10 cellular contexts compared by ENCODE assay signal in genomic region chr9:31839273-31839672, GRCh38.
DNase-seq lines count a peak whose midpoint lies in the region; ATAC-seq and TF ChIP-seq lines count a peak whose summit lies in the region.
"Had no signal": no experiment of that assay in that cellular context is flagged by ENCODE, and none has a peak within 500 bp of the region (broad histone marks: within the 10 kb centered on the region; RNA-seq: fewer than 3 reads in every experiment).

No MANE protein-coding gene starts in this region.

- ATAC-seq in HG03460 (IDR thresholded peaks at IDR 0.05; ENCODE audit: unreplicated experiment) = no peak
- ATAC-seq in HG03135 (IDR thresholded peaks at IDR 0.05; ENCODE audit: unreplicated experiment) = no peak
- ATAC-seq: heart left ventricle, psoas muscle had no signal

- no peaks in the 10 kb centered on the region for H3K36me3 ChIP-seq in WERI-Rb-1
- H3K36me3 ChIP-seq in liver (ENCODE audit: control insufficient read depth in 4 of 4, insufficient read depth in 3 of 4, low read depth in 1 of 4, low read length in 3 of 4) = no peaks in the 10 kb centered on the region
- H3K36me3 ChIP-seq in thyroid gland = no peaks in the 10 kb centered on the region
- H3K36me3 ChIP-seq: heart left ventricle had no signal

- H3K9me3 ChIP-seq in WERI-Rb-1 (ENCODE audit: severe bottlenecking) = no peaks in the 10 kb centered on the region
- H3K9me3 ChIP-seq in liver (ENCODE audit: control insufficient read depth in 4 of 4, low read length in 3 of 4) = no peaks in the 10 kb centered on the region
- no peaks in the 10 kb centered on the region for H3K9me3 ChIP-seq in thyroid gland
- H3K9me3 ChIP-seq: psoas muscle had no signal

- H3K4me3 ChIP-seq in WERI-Rb-1 (ENCODE audit: low read depth, low read length) (no peak overlapping the region), liver (ENCODE audit: low read depth in 1 of 3, low read length in 3 of 3) (no peak overlapping the region), thyroid gland (replicated peaks in 1 of 3) (no peak overlapping the region)
- H3K4me3 ChIP-seq: heart left ventricle, psoas muscle had no signal

- no peak for TF ChIP-seq POLR2A in thyroid gland (IDR thresholded peaks at IDR 0.05)

- H3K4me1 ChIP-seq in liver (ENCODE audit: control insufficient read depth in 4 of 4, insufficient read depth in 4 of 4, low read length in 3 of 4) (no peaks in the 10 kb centered on the region), thyroid gland (no peaks in the 10 kb centered on the region)
- H3K4me1 ChIP-seq: heart left ventricle, psoas muscle had no signal

- intact Hi-C loops in thyroid gland (cut with DNase I) = no loop called here

- H3K27me3 ChIP-seq in WERI-Rb-1 (ENCODE audit: insufficient read depth, low read depth, severe bottlenecking) (no peaks in the 10 kb centered on the region), liver (ENCODE audit: control insufficient read depth in 4 of 4, insufficient read depth in 4 of 4, low read length in 3 of 4) (peaks cover 0 to 2% (median 0%) of the 10 kb centered on the region in 4 donors), thyroid gland (no peaks in the 10 kb centered on the region)
- H3K27me3 ChIP-seq: heart left ventricle had no signal

- DNase-seq in NCI-H146 (lab: John Stamatoyannopoulos, UW) (peak; percentile 21), WERI-Rb-1 (no peak), activated gamma-delta T cell treated with Interleukin-2 at 50 U/mL for 16 hours (no peak), thyroid gland (no peak)
- DNase-seq: heart left ventricle, psoas muscle had no signal

- no peak overlapping the region for H3K27ac ChIP-seq in WERI-Rb-1
- no peak overlapping the region for H3K27ac ChIP-seq in liver (ENCODE audit: low read depth in 1 of 2, low read length in 2 of 2)
- H3K27ac ChIP-seq in thyroid gland = no peak overlapping the region
- H3K27ac ChIP-seq: heart left ventricle, psoas muscle had no signal

- TF ChIP-seq CTCF in GM12872 (IDR thresholded peaks at IDR 0.05; ENCODE audit: insufficient read depth, low read depth, low read length) = 0 out of 3 replicates have a peak, but pooled peaks have one; percentile 10
- TF ChIP-seq CTCF in WERI-Rb-1 (IDR thresholded peaks at IDR 0.05; ENCODE audit: low read depth, low read length) = peak; percentile 25; the same call in 1 of the 2 replicates
- no peak for TF ChIP-seq CTCF in liver (IDR thresholded peaks at IDR 0.05; ENCODE audit: low read depth, low read length, missing input control)
- no peak for TF ChIP-seq CTCF in thyroid gland (IDR thresholded peaks at IDR 0.05)

- WGBS in liver = 66% methylated on average over 1 of the region's 1 CpG
- WGBS in thyroid gland, 2 donors = 71 to 83% methylated on average over 1 of the region's 1 CpG

- H3K9ac ChIP-seq in liver (ENCODE audit: low read depth in 1 of 2, low read length in 2 of 2) = no peak overlapping the region

- peak; percentile 6 to 10 for TF ChIP-seq RAD21 in liver (IDR thresholded peaks at IDR 0.05)

TF ChIP-seq in liver, 16 proteins besides CTCF, POLR2A, EP300 and RAD21:
- TF ChIP-seq RXRA (IDR thresholded peaks at IDR 0.05) = no peak
- no peak for TF ChIP-seq EGR1 (IDR thresholded peaks at IDR 0.05; ENCODE audit: low read depth in 2 of 2)
- no peak for TF ChIP-seq YY1 (IDR thresholded peaks at IDR 0.05)
- no peak for TF ChIP-seq HNF4G (IDR thresholded peaks at IDR 0.05)
- TF ChIP-seq GABPA (IDR thresholded peaks at IDR 0.05 in 1 of 2, conservative IDR thresholded peaks at IDR 0.05 in 1 of 2) = no peak
- TF ChIP-seq MAX (IDR thresholded peaks at IDR 0.05) = no peak
- no peak for TF ChIP-seq SP1 (IDR thresholded peaks at IDR 0.05)
- TF ChIP-seq HNF4A (conservative IDR thresholded peaks at IDR 0.05) = no peak

Comparison
In these comparisons a context has a peak if more than half of its experiments do, and no peak if none do; other contexts are left out.
1. CTCF ChIP-seq: peak in GM12872 (single experiment) and WERI-Rb-1 (single experiment); none in liver (single experiment) and thyroid gland (0 of 6).